Comparison of ENCODE assay signal across 9 cellular contexts in genomic region chr1:231020139-231020601, GRCh38. TPM values are rescaled to one million over a fixed set of nuclear protein-coding genes. Genes with fewer than 3 reads are reported as not detected.
DNase-seq lines count a peak whose midpoint lies in the region; ATAC-seq and TF ChIP-seq lines count a peak whose summit lies in the region.
"Had no signal": no experiment of that assay in that cellular context is flagged by ENCODE, and none has a peak within 500 bp of the region (broad histone marks: within the 10 kb centered on the region; RNA-seq: fewer than 3 reads in every experiment).

No MANE protein-coding gene starts in this region.

- H3K4me3 ChIP-seq in SK-N-SH (ENCODE audit: low read depth in 2 of 2, low read length in 1 of 2) (no peak overlapping the region), fibroblast of pulmonary artery (replicated peaks; ENCODE audit: low read depth, low read length) (no peak overlapping the region)

- POLR2A ChIA-PET in SK-N-SH (lab: Yijun Ruan, JAX), result no interaction called here

- no peak for TF ChIP-seq EP300 in SK-N-SH (IDR thresholded peaks at IDR 0.05; ENCODE audit: borderline replicate concordance in 1 of 2, low read depth in 1 of 2, low read length in 1 of 2)

- peak overlapping the region; percentile 57 for H3K27ac Mint-ChIP-seq in activated CD8-positive, alpha-beta memory T cell treated with anti-CD3 and anti-CD28 coated beads, Interleukin-2, amount 10 ng/mL, durations not matched to agents 7 days and 5 days

- H3K79me2 ChIP-seq in SK-N-SH (ENCODE audit: insufficient read depth), result no peaks in the 10 kb centered on the region

- H3K27me3 Mint-ChIP-seq in activated CD8-positive, alpha-beta memory T cell treated with anti-CD3 and anti-CD28 coated beads, Interleukin-2, amount 10 ng/mL, durations not matched to agents 7 days and 5 days, result no peaks in the 10 kb centered on the region

- ATAC-seq in activated CD8-positive, alpha-beta memory T cell treated with anti-CD3 and anti-CD28 coated beads, Interleukin-2, amount 10 ng/mL, durations not matched to agents 7 days and 5 days, result peak; percentile 63
- ATAC-seq in stimulated activated naive CD8-positive, alpha-beta T cell treated with anti-CD3 and anti-CD28 coated beads, Interleukin-15, Interleukin-2, amounts not matched to agents 100 U/mL and 50 U/mL, for 24 hours, result peak; percentile 42
- no peak for ATAC-seq in GM21526 (IDR thresholded peaks at IDR 0.05; ENCODE audit: low FRiP score, unreplicated experiment)

- no peak overlapping the region for H3K4me2 ChIP-seq in SK-N-SH

- H4K20me1 ChIP-seq in SK-N-SH (ENCODE audit: insufficient read depth), result no peaks in the 10 kb centered on the region

- H3K36me3 ChIP-seq in SK-N-SH (replicated peaks in 1 of 2; ENCODE audit: control insufficient read depth in 1 of 2, insufficient read depth in 2 of 2, low read length in 1 of 2), result no peaks in the 10 kb centered on the region

- no peak overlapping the region for H2AFZ ChIP-seq in SK-N-SH (ENCODE audit: low read depth)

- no peak for TF ChIP-seq RAD21 in SK-N-SH (IDR thresholded peaks at IDR 0.05; ENCODE audit: low read length)

- CTCF ChIA-PET in activated CD8-positive, alpha-beta memory T cell treated with anti-CD3 and anti-CD28 coated beads, Interleukin-2, amount 10 ng/mL, durations not matched to agents 7 days and 5 days (lab: Charles Lee), result no interaction called here
- CTCF ChIA-PET in SK-N-SH (lab: Yijun Ruan, JAX), result no interaction called here

- peaks cover 7% of the 10 kb centered on the region for H3K36me3 Mint-ChIP-seq in activated CD8-positive, alpha-beta memory T cell treated with anti-CD3 and anti-CD28 coated beads, Interleukin-2, amount 10 ng/mL, durations not matched to agents 7 days and 5 days

- TF ChIP-seq CTCF in SK-N-SH (IDR thresholded peaks at IDR 0.05) (peak; percentile 22; the same call in 1 of the 2 replicates), fibroblast of pulmonary artery (IDR thresholded peaks at IDR 0.05; ENCODE audit: low read length, missing control alignments) (no peak)

- peaks cover 9% of the 10 kb centered on the region for H3K4me1 Mint-ChIP-seq in activated CD8-positive, alpha-beta memory T cell treated with anti-CD3 and anti-CD28 coated beads, Interleukin-2, amount 10 ng/mL, durations not matched to agents 7 days and 5 days

- H3K4me1 ChIP-seq in SK-N-SH (ENCODE audit: control insufficient read depth in 1 of 2, insufficient read depth in 2 of 2, low read depth in 1 of 2, low read length in 1 of 2), result no peaks in the 10 kb centered on the region

- no peaks in the 10 kb centered on the region for H3K9me2 ChIP-seq in SK-N-SH

- WGBS in SK-N-SH (ENCODE audit: low lambda C conversion rate), result 69% methylated on average over 13 of the region's 14 CpGs

- peak overlapping the region; percentile 52 for H3K4me3 Mint-ChIP-seq in activated CD8-positive, alpha-beta memory T cell treated with anti-CD3 and anti-CD28 coated beads, Interleukin-2, amount 10 ng/mL, durations not matched to agents 7 days and 5 days

- DNase-seq in activated CD8-positive, alpha-beta memory T cell treated with anti-CD3 and anti-CD28 coated beads, Interleukin-2, amount 10 ng/mL, durations not matched to agents 7 days and 5 days, result peak; percentile 48
- no peak for DNase-seq in activated CD8-positive, alpha-beta memory T cell treated with anti-CD3 and anti-CD28 coated beads, Interleukin-2, amount 50 U/mL, for 4 hours
- DNase-seq in SK-N-SH (no peak), fibroblast of pulmonary artery (ENCODE audit: low read depth) (peak; percentile 31), OCI-M2 (lab: John Stamatoyannopoulos, UW; ENCODE audit: unreplicated experiment) (no peak)
- no peak for DNase-seq in stimulated activated naive CD8-positive, alpha-beta T cell treated with anti-CD3 and anti-CD28 coated beads, Interleukin-15, Interleukin-2, amounts not matched to agents 100 U/mL and 50 U/mL, for 24 hours
- no peak for DNase-seq in stimulated activated CD4-positive, alpha-beta T cell treated with anti-CD3 and anti-CD28 coated beads, Interleukin-2, amount 100 ng/mL, for 48 hours
- DNase-seq: stimulated activated CD4-positive, alpha-beta T cell treated with anti-CD3 and anti-CD28 coated beads, Interleukin-1b, Interleukin-23, amount 100 ng/mL, for 48 hours had no signal

- no peaks in the 10 kb centered on the region for H3F3A ChIP-seq in SK-N-SH (replicated peaks; ENCODE audit: insufficient read depth)

- H3K9ac ChIP-seq in SK-N-SH, result no peak overlapping the region

- no peaks in the 10 kb centered on the region for H3K27me3 ChIP-seq in SK-N-SH (ENCODE audit: insufficient read depth)

- no peaks in the 10 kb centered on the region for H3K9me3 ChIP-seq in SK-N-SH

- H3K27ac ChIP-seq in SK-N-SH (ENCODE audit: low read depth in 2 of 2, low read length in 1 of 2), result no peak overlapping the region

- no peaks in the 10 kb centered on the region for H3K9me3 Mint-ChIP-seq in activated CD8-positive, alpha-beta memory T cell treated with anti-CD3 and anti-CD28 coated beads, Interleukin-2, amount 10 ng/mL, durations not matched to agents 7 days and 5 days (ENCODE audit: low read depth)

TF ChIP-seq in SK-N-SH, 30 proteins besides CTCF, POLR2A, EP300 and RAD21:
- TF ChIP-seq FOSL2 (IDR thresholded peaks at IDR 0.05; ENCODE audit: borderline replicate concordance, low read depth) (no peak), RXRA (IDR thresholded peaks at IDR 0.05; ENCODE audit: borderline replicate concordance, low read depth) (no peak), NRF1 (IDR thresholded peaks at IDR 0.05; ENCODE audit: low read depth, low read length) (no peak), CHD2 (IDR thresholded peaks at IDR 0.05; ENCODE audit: low read length, partially characterized antibody) (no peak), REST (IDR thresholded peaks at IDR 0.05; ENCODE audit: low read depth, low read length) (no peak), POLR2AphosphoS5 (IDR thresholded peaks at IDR 0.05; ENCODE audit: low read depth, low read length) (no peak), TEAD4 (IDR thresholded peaks at IDR 0.05; ENCODE audit: borderline replicate concordance, insufficient read depth) (no peak), GABPA (IDR thresholded peaks at IDR 0.05; ENCODE audit: low read depth) (no peak)

RNA-seq across cellular contexts. Expression of gene FAM89A, which starts 19.9 kb away (rescaled TPM):
- total RNA-seq in activated CD8-positive, alpha-beta memory T cell treated with anti-CD3 and anti-CD28 coated beads, Interleukin-2, amount 10 ng/mL, durations not matched to agents 7 days and 5 days, result 1 to 10 TPM; 5.9 to 9.8 TPM
- 2.7 and 3.9 TPM in 2 replicates for polyA plus RNA-seq in SK-N-SH (2012; rRNA removed)
- polyA plus RNA-seq in SK-N-SH (2012; cell fraction: cytosol; rRNA removed), result 3.2 and 3.6 TPM in 2 replicates
- 0.92 and 1.0 TPM in 2 replicates for polyA plus RNA-seq in SK-N-SH (2012; cell fraction: nucleus; rRNA removed)

RNA-seq across cellular contexts. Expression of gene ARV1, which starts 41.3 kb away (rescaled TPM):
- total RNA-seq in activated CD8-positive, alpha-beta memory T cell treated with anti-CD3 and anti-CD28 coated beads, Interleukin-2, amount 10 ng/mL, durations not matched to agents 7 days and 5 days, result 10 to 100 TPM; 12.9 to 16.0 TPM
- 26.7 and 34.7 TPM in 2 replicates for polyA plus RNA-seq in SK-N-SH (2012; rRNA removed)
- 38.9 and 48.4 TPM in 2 replicates for polyA plus RNA-seq in SK-N-SH (2012; cell fraction: cytosol; rRNA removed)
- polyA plus RNA-seq in SK-N-SH (2012; cell fraction: nucleus; rRNA removed), result 8.4 and 18.6 TPM in 2 replicates

RNA-seq across cellular contexts. Expression of gene TTC13, which starts 41.5 kb away (rescaled TPM):
- total RNA-seq in activated CD8-positive, alpha-beta memory T cell treated with anti-CD3 and anti-CD28 coated beads, Interleukin-2, amount 10 ng/mL, durations not matched to agents 7 days and 5 days, result 10 to 100 TPM; 30.8 to 39.2 TPM
- polyA plus RNA-seq in SK-N-SH (2012; rRNA removed), result 5.5 and 8.4 TPM in 2 replicates
- polyA plus RNA-seq in SK-N-SH (2012; cell fraction: cytosol; rRNA removed), result 5.9 and 6.0 TPM in 2 replicates
- 8.9 and 16.4 TPM in 2 replicates for polyA plus RNA-seq in SK-N-SH (2012; cell fraction: nucleus; rRNA removed)

Comparison
In these comparisons a context has a peak if more than half of its experiments do, and no peak if none do; other contexts are left out.
1. DNase-seq: peak in activated CD8-positive, alpha-beta memory T cell treated with anti-CD3 and anti-CD28 coated beads, Interleukin-2, amount 10 ng/mL, durations not matched to agents 7 days and 5 days (single experiment) and fibroblast of pulmonary artery (single experiment); none in activated CD8-positive, alpha-beta memory T cell treated with anti-CD3 and anti-CD28 coated beads, Interleukin-2, amount 50 U/mL, for 4 hours (single experiment), SK-N-SH (single experiment), stimulated activated naive CD8-positive, alpha-beta T cell treated with anti-CD3 and anti-CD28 coated beads, Interleukin-15, Interleukin-2, amounts not matched to agents 100 U/mL and 50 U/mL, for 24 hours (single experiment), stimulated activated CD4-positive, alpha-beta T cell treated with anti-CD3 and anti-CD28 coated beads, Interleukin-2, amount 100 ng/mL, for 48 hours (0 of 2) and OCI-M2 (single experiment).